Comparison of ENCODE assay signal across 21 cellular contexts in genomic region chr19:7883105-7883504, GRCh38. TPM values are rescaled to one million over a fixed set of nuclear protein-coding genes. Genes with fewer than 3 reads are reported as not detected.
"Had no signal": no experiment of that assay in that cellular context is flagged by ENCODE, and none has a peak within 500 bp of the region (broad histone marks: within the 10 kb centered on the region; RNA-seq: fewer than 3 reads in every experiment).

No MANE protein-coding gene starts in this region.

- H3K27ac ChIP-seq: Peyer's patch, SK-N-MC, VCaP had no signal

- H3K36me3 ChIP-seq: MG63, Peyer's patch had no signal

- ATAC-seq: activated T-helper 17 cell treated with anti-CD3 and anti-CD28 coated beads, Interleukin-2, amount 50 U/mL, for 72 hours had no signal

- H3K4me3 ChIP-seq: MG63, Peyer's patch, SK-N-MC had no signal

- DNase-seq: activated CD4-positive, alpha-beta memory T cell treated with anti-CD3 and anti-CD28 coated beads for 36 hours; activated CD4-positive, alpha-beta T cell treated with anti-CD3 and anti-CD28 coated beads, Interleukin-2, amount 10 ng/mL, durations not matched to agents 7 days and 5 days; activated CD4-positive, CD25-positive, alpha-beta regulatory T cell; activated CD8-positive, alpha-beta memory T cell treated with anti-CD3 and anti-CD28 coated beads for 24 hours; activated gamma-delta T cell; activated naive CD4-positive, alpha-beta T cell treated with anti-CD3 and anti-CD28 coated beads for 36 hours; activated T-cell treated with anti-CD3 and anti-CD28 coated beads, Interleukin-2, amount 50 U/mL, for 48 hours; amygdala; cortex of kidney; NCI-H1092 treated with DMSO at 0.1 percent for 48 hours; NCI-H1417 treated with DMSO at 0.1 percent for 48 hours; NCI-H187; NCI-H2081; NCI-H524 treated with DMSO at 0.1 percent for 48 hours; Peyer's patch; T-helper 1 cell had no signal

- H3K9me3 ChIP-seq: Peyer's patch had no signal

RNA-seq across cellular contexts. Expression of gene LRRC8E, which starts 5.2 kb away (rescaled TPM):
- total RNA-seq: activated CD4-positive, alpha-beta memory T cell treated with anti-CD3 and anti-CD28 coated beads for 36 hours; activated CD4-positive, alpha-beta T cell treated with anti-CD3 and anti-CD28 coated beads, Interleukin-2, amount 10 ng/mL, durations not matched to agents 7 days and 5 days; activated naive CD4-positive, alpha-beta T cell treated with anti-CD3 and anti-CD28 coated beads for 36 hours; activated T-helper 17 cell treated with anti-CD3 and anti-CD28 coated beads, Interleukin-2, amount 50 U/mL, for 72 hours; T-helper 2 cell treated with Interferon-gamma antibody and Interleukin-4, amounts not matched to agents 100 ng/mL and 5 ng/mL, for 36 hours had no signal

RNA-seq across cellular contexts. Expression of gene PRR36, which starts 8.9 kb away (rescaled TPM):
- total RNA-seq: Peyer's patch had no signal

RNA-seq across cellular contexts. Expression of gene TGFBR3L, which starts 31.5 kb away (rescaled TPM):
- total RNA-seq: Peyer's patch had no signal
